In genomic region chr3:133914839-133915600, GRCh38 we compare ENCODE assay signal across 30 cellular contexts.
"Had no signal": no experiment of that assay in that cellular context is flagged by ENCODE, and none has a peak within 500 bp of the region (broad histone marks: within the 10 kb centered on the region; RNA-seq: fewer than 3 reads in every experiment).

No MANE protein-coding gene starts in this region.

- H3K27ac ChIP-seq: ascending aorta, breast epithelium, cardiac muscle cell, colonic mucosa, epithelial cell of prostate had no signal

- H3K9me3 ChIP-seq: ascending aorta, breast epithelium, colonic mucosa had no signal

- H3K4me1 Mint-ChIP-seq: activated CD4-positive, alpha-beta T cell treated with anti-CD3 and anti-CD28 coated beads for 36 hours; activated CD4-positive, alpha-beta T cell treated with anti-CD3 and anti-CD28 coated beads, Interleukin-2, amount 10 ng/mL, durations not matched to agents 24 days and 14 days; activated CD8-positive, alpha-beta memory T cell treated with anti-CD3 and anti-CD28 coated beads, Interleukin-2, amount 10 ng/mL, durations not matched to agents 7 days and 5 days; activated naive CD4-positive, alpha-beta T cell treated with anti-CD3 and anti-CD28 coated beads, Interleukin-2, amount 10 ng/mL, durations not matched to agents 7 days and 5 days; activated naive CD8-positive, alpha-beta T cell treated with anti-CD3 and anti-CD28 coated beads, Interleukin-2, amount 10 ng/mL, durations not matched to agents 7 days and 5 days; brain had no signal

- H3K27ac Mint-ChIP-seq: activated CD4-positive, alpha-beta memory T cell treated with anti-CD3 and anti-CD28 coated beads for 36 hours; activated CD4-positive, alpha-beta T cell treated with anti-CD3 and anti-CD28 coated beads for 36 hours; activated CD4-positive, alpha-beta T cell treated with anti-CD3 and anti-CD28 coated beads, Interleukin-2, amount 10 ng/mL, durations not matched to agents 24 days and 14 days; activated CD8-positive, alpha-beta memory T cell treated with anti-CD3 and anti-CD28 coated beads, Interleukin-2, amount 10 ng/mL, durations not matched to agents 7 days and 5 days; activated CD8-positive, alpha-beta T cell treated with anti-CD3 and anti-CD28 coated beads, Interleukin-2, amount 10 ng/mL, durations not matched to agents 7 days and 5 days; activated naive CD4-positive, alpha-beta T cell treated with anti-CD3 and anti-CD28 coated beads, Interleukin-2, amount 10 ng/mL, durations not matched to agents 7 days and 5 days; activated naive CD4-positive, alpha-beta T cell treated with anti-CD3 and anti-CD28 coated beads, Interleukin-2, amount 50 U/mL, for 72 hours; activated naive CD8-positive, alpha-beta T cell treated with anti-CD3 and anti-CD28 coated beads, Interleukin-2, amount 10 ng/mL, durations not matched to agents 7 days and 5 days; activated T-cell treated with anti-CD3 and anti-CD28 coated beads, Interleukin-2, amount 50 U/mL, for 24 hours; activated T-cell treated with anti-CD3 and anti-CD28 coated beads, Interleukin-2, amount 50 U/mL, for 72 hours had no signal

- H3K36me3 Mint-ChIP-seq: activated CD8-positive, alpha-beta memory T cell treated with anti-CD3 and anti-CD28 coated beads, Interleukin-2, amount 10 ng/mL, durations not matched to agents 7 days and 5 days; activated naive CD4-positive, alpha-beta T cell treated with anti-CD3 and anti-CD28 coated beads, Interleukin-2, amount 10 ng/mL, durations not matched to agents 7 days and 5 days; activated naive CD8-positive, alpha-beta T cell treated with anti-CD3 and anti-CD28 coated beads, Interleukin-2, amount 10 ng/mL, durations not matched to agents 7 days and 5 days; brain had no signal

- H3K4me1 ChIP-seq: ascending aorta, breast epithelium, colonic mucosa had no signal

- H3K27me3 ChIP-seq: ascending aorta, colonic mucosa had no signal

- FAIRE-seq: endometrium, endothelial cell of umbilical vein, TTC549 had no signal

- H3K36me3 ChIP-seq: ascending aorta, breast epithelium, cardiac muscle cell, colonic mucosa had no signal

- H3K4me3 Mint-ChIP-seq: activated CD4-positive, alpha-beta memory T cell treated with anti-CD3 and anti-CD28 coated beads for 36 hours; activated CD4-positive, alpha-beta T cell treated with anti-CD3 and anti-CD28 coated beads for 36 hours; activated CD4-positive, alpha-beta T cell treated with anti-CD3 and anti-CD28 coated beads, Interleukin-2, amount 10 ng/mL, durations not matched to agents 24 days and 14 days; activated CD8-positive, alpha-beta memory T cell treated with anti-CD3 and anti-CD28 coated beads, Interleukin-2, amount 10 ng/mL, durations not matched to agents 7 days and 5 days; activated CD8-positive, alpha-beta T cell treated with anti-CD3 and anti-CD28 coated beads, Interleukin-2, amount 10 ng/mL, durations not matched to agents 7 days and 5 days; activated naive CD4-positive, alpha-beta T cell treated with anti-CD3 and anti-CD28 coated beads, Interleukin-2, amount 10 ng/mL, durations not matched to agents 7 days and 5 days; activated naive CD8-positive, alpha-beta T cell treated with anti-CD3 and anti-CD28 coated beads, Interleukin-2, amount 10 ng/mL, durations not matched to agents 7 days and 5 days; activated T-cell treated with anti-CD3 and anti-CD28 coated beads, Interleukin-2, amount 50 U/mL, for 24 hours; activated T-cell treated with anti-CD3 and anti-CD28 coated beads, Interleukin-2, amount 50 U/mL, for 72 hours; brain had no signal

- DNase-seq: activated CD4-positive, alpha-beta memory T cell treated with anti-CD3 and anti-CD28 coated beads for 36 hours; activated CD4-positive, alpha-beta T cell treated with anti-CD3 and anti-CD28 coated beads for 36 hours; activated CD4-positive, alpha-beta T cell treated with anti-CD3 and anti-CD28 coated beads, Interleukin-2, amount 10 ng/mL, durations not matched to agents 24 days and 14 days; activated CD4-positive, CD25-positive, alpha-beta regulatory T cell; activated CD4-positive, CD25-positive, alpha-beta regulatory T cell treated with anti-CD3 and anti-CD28 coated beads, Interleukin-2, amount 50 U/mL, for 72 hours; activated CD8-positive, alpha-beta memory T cell treated with anti-CD3 and anti-CD28 coated beads, Interleukin-2, amount 10 ng/mL, durations not matched to agents 7 days and 5 days; activated CD8-positive, alpha-beta memory T cell treated with anti-CD3 and anti-CD28 coated beads, Interleukin-2, amount 50 U/mL, for 4 hours; activated CD8-positive, alpha-beta T cell treated with anti-CD3 and anti-CD28 coated beads, Interleukin-2, amount 10 ng/mL, durations not matched to agents 7 days and 5 days; activated gamma-delta T cell; activated naive CD4-positive, alpha-beta T cell; activated naive CD4-positive, alpha-beta T cell treated with anti-CD3 and anti-CD28 coated beads, Interleukin-2, amount 10 ng/mL, durations not matched to agents 7 days and 5 days; activated naive CD8-positive, alpha-beta T cell treated with anti-CD3 and anti-CD28 coated beads, Interleukin-2, amount 10 ng/mL, durations not matched to agents 7 days and 5 days; activated T-cell treated with anti-CD3 and anti-CD28 coated beads, Interleukin-2, amount 50 U/mL, for 24 hours; activated T-cell treated with anti-CD3 and anti-CD28 coated beads, Interleukin-2, amount 50 U/mL, for 72 hours; central memory CD4-positive, alpha-beta T cell; cerebellar nuclear complex; colonic mucosa; effector CD8-positive, alpha-beta T cell; foreskin fibroblast; hippocampal formation; T-helper 2 cell had no signal

- H3K9me3 Mint-ChIP-seq: activated naive CD4-positive, alpha-beta T cell treated with anti-CD3 and anti-CD28 coated beads, Interleukin-2, amount 10 ng/mL, durations not matched to agents 7 days and 5 days; activated naive CD4-positive, alpha-beta T cell treated with anti-CD3 and anti-CD28 coated beads, Interleukin-2, amount 50 U/mL, for 72 hours had no signal

- H3K4me3 ChIP-seq: ascending aorta, breast epithelium, cardiac muscle cell, colonic mucosa had no signal
